8 cellular contexts compared by ENCODE assay signal in the genomic region with DNA sequence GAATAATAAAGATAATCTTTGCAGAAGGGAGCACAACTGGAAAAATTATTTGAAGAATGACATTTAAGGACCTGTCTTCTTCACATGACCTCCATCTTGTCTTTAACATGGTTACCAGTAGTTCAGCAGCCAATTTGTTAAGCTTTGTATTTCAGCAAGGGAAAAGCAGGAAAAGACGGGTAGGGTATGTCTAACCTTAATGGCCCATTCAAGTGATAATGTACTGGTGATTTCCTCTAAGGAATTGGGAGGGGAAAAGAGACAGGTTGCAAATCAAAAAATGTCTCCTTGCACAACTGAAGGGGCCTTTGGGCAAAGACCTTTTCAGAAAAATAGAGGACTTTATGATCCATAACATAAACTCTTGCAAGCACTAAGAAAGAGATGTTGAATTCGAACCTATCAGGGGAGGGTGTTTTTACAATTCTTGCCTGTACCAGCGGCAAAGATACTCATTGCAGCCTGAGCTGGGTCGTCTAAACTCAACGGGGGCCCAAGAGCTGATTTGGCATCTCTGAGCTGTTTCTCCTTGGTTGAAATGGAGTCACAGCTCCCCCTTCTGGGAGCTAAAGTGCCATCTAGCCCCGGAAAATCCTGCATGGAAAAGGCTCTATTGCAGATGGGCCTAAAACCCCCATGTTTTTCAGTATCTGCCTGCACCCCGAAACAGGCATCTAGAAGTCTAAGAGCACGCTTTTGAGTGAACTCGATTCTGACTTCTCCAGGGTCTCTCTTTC. TPM values are rescaled to one million over a fixed set of nuclear protein-coding genes. Genes with fewer than 3 reads are reported as not detected.
A peak's percentile ranks its signal among the peaks of the same experiment; 100 is the strongest.
DNase-seq lines count a peak whose midpoint lies in the region; ATAC-seq, FAIRE-seq and TF ChIP-seq lines count a peak whose summit lies in the region.

No MANE protein-coding gene starts in this region.

- ATAC-seq in HG03565 (IDR thresholded peaks at IDR 0.05; ENCODE audit: unreplicated experiment) (no peak), HG03439 (IDR thresholded peaks at IDR 0.05; ENCODE audit: unreplicated experiment) (no peak)

- peaks cover 4% of the 10 kb centered on the region for H3K9me3 Mint-ChIP-seq in activated naive CD4-positive, alpha-beta T cell treated with anti-CD3 and anti-CD28 coated beads for 36 hours
- H3K9me3 Mint-ChIP-seq in mesothelial cell of epicardium, result no peaks in the 10 kb centered on the region

- H3K4me1 Mint-ChIP-seq in activated naive CD4-positive, alpha-beta T cell treated with anti-CD3 and anti-CD28 coated beads for 36 hours (ENCODE audit: low read depth), result peaks cover 6% of the 10 kb centered on the region
- H3K4me1 Mint-ChIP-seq in mesothelial cell of epicardium, result peaks cover 28% of the 10 kb centered on the region

- peak; percentile 66 for TF ChIP-seq CTCF in bronchial epithelial cell (IDR thresholded peaks at IDR 0.05; ENCODE audit: insufficient read depth, low read length, severe bottlenecking)
- peak; percentile 37 for TF ChIP-seq CTCF in mesothelial cell of epicardium (IDR thresholded peaks at IDR 0.05; ENCODE audit: unreplicated experiment)

- H3K27me3 Mint-ChIP-seq in activated naive CD4-positive, alpha-beta T cell treated with anti-CD3 and anti-CD28 coated beads for 36 hours (ENCODE audit: low read depth), result peaks cover 37% of the 10 kb centered on the region
- H3K27me3 Mint-ChIP-seq in mesothelial cell of epicardium (ENCODE audit: low read depth), result peaks cover 54% of the 10 kb centered on the region

- intact Hi-C loops in activated naive CD4-positive, alpha-beta T cell treated with anti-CD3 and anti-CD28 coated beads for 36 hours (cut with micrococcal nuclease), result loop anchor here (10.0 kb wide), 1 partner anchor 1201 kb away; no protein-coding TSS in a partner anchor

- no peak overlapping the region for H3K4me3 ChIP-seq in bronchial epithelial cell (ENCODE audit: low read depth, low read length)

- H3K36me3 Mint-ChIP-seq in activated naive CD4-positive, alpha-beta T cell treated with anti-CD3 and anti-CD28 coated beads for 36 hours (ENCODE audit: low read depth), result no peaks in the 10 kb centered on the region
- H3K36me3 Mint-ChIP-seq in mesothelial cell of epicardium, result no peaks in the 10 kb centered on the region

- no peaks in the 10 kb centered on the region for H3K36me3 ChIP-seq in bronchial epithelial cell (ENCODE audit: control insufficient read depth, insufficient read depth, low read length)

- no peak overlapping the region for H3K27ac Mint-ChIP-seq in activated naive CD4-positive, alpha-beta T cell treated with anti-CD3 and anti-CD28 coated beads for 36 hours
- no peak overlapping the region for H3K27ac Mint-ChIP-seq in mesothelial cell of epicardium

- peak; percentile 6 for DNase-seq in activated naive CD4-positive, alpha-beta T cell treated with anti-CD3 and anti-CD28 coated beads for 36 hours
- no peak for DNase-seq in activated naive CD4-positive, alpha-beta T cell treated with Interleukin-2 at 50 U/mL for 16 hours
- DNase-seq in NCI-H2029 treated with DMSO at 0.1 percent for 48 hours (lab: John Stamatoyannopoulos, UW), result peak; percentile 27
- DNase-seq in bronchial epithelial cell (ENCODE audit: low read depth), result peak; percentile 15
- DNase-seq in mesothelial cell of epicardium (ENCODE audit: low spot score in 2 of 2, unreplicated experiment in 2 of 2), result peak in 1 of 2 experiments; percentile 59
- no peak for DNase-seq in GOT3 (lab: John Stamatoyannopoulos, UW)

- FAIRE-seq in bronchial epithelial cell (lab: Jason Lieb, UNC), result no peak

- peaks cover 15% of the 10 kb centered on the region for H3K27me3 ChIP-seq in bronchial epithelial cell (ENCODE audit: control insufficient read depth, insufficient read depth, low read length)

- no peak overlapping the region for H3K4me3 Mint-ChIP-seq in activated naive CD4-positive, alpha-beta T cell treated with anti-CD3 and anti-CD28 coated beads for 36 hours
- peak overlapping the region; percentile 5 for H3K4me3 Mint-ChIP-seq in mesothelial cell of epicardium

- CTCF ChIA-PET in activated naive CD4-positive, alpha-beta T cell treated with anti-CD3 and anti-CD28 coated beads for 36 hours (lab: Charles Lee), result interaction anchor here (0.6 kb wide), 1 partner anchor 186 kb away, joined by 4 read pairs; no protein-coding TSS in a partner anchor

RNA-seq across cellular contexts. Expression of gene BRINP1, which starts 3.8 kb away (rescaled TPM):
- not detected for total RNA-seq in activated naive CD4-positive, alpha-beta T cell treated with anti-CD3 and anti-CD28 coated beads for 36 hours
- total RNA-seq in bronchial epithelial cell (0.13 and 1.6 TPM in 2 replicates), mesothelial cell of epicardium (11.4 to 13.2 TPM (median 13.0 TPM) in 3 replicates)

Comparison
In these comparisons a context has a peak if more than half of its experiments do, and no peak if none do; other contexts are left out.
1. DNase-seq: peak in activated naive CD4-positive, alpha-beta T cell treated with anti-CD3 and anti-CD28 coated beads for 36 hours (single experiment), NCI-H2029 treated with DMSO at 0.1 percent for 48 hours (single experiment) and bronchial epithelial cell (single experiment); none in activated naive CD4-positive, alpha-beta T cell treated with Interleukin-2 at 50 U/mL for 16 hours (single experiment) and GOT3 (single experiment).